ENCODE assay signal across 1 cellular context in genomic region chr16:85575910-85576309, GRCh38.
TF ChIP-seq lines count a peak whose summit lies in the region.

No MANE protein-coding gene starts in this region.

TF ChIP-seq in SK-N-SH treated with all-trans-retinoic acid at 6 μM for 48 hours, 23 proteins besides CTCF, POLR2A, EP300 and RAD21 (continued from another document):
- TF ChIP-seq POU6F1 (CRISPR knock-in tag; IDR thresholded peaks at IDR 0.05; ENCODE audit: borderline replicate concordance, low read depth) (no peak), OSR1 (CRISPR knock-in tag; IDR thresholded peaks at IDR 0.05) (no peak), ISL1 (CRISPR knock-in tag; IDR thresholded peaks at IDR 0.05) (no peak), PPARA (CRISPR knock-in tag; IDR thresholded peaks at IDR 0.05; ENCODE audit: borderline replicate concordance) (no peak), RARB (CRISPR knock-in tag; IDR thresholded peaks at IDR 0.05) (no peak), ZC3H10 (CRISPR knock-in tag; IDR thresholded peaks at IDR 0.05) (no peak), TOX (CRISPR knock-in tag; IDR thresholded peaks at IDR 0.05; ENCODE audit: borderline replicate concordance) (no peak), ZFP30 (CRISPR knock-in tag; IDR thresholded peaks at IDR 0.05) (no peak), GLIS3 (CRISPR knock-in tag; IDR thresholded peaks at IDR 0.05) (no peak), CREB5 (CRISPR knock-in tag; IDR thresholded peaks at IDR 0.05; ENCODE audit: low read depth) (no peak), CSDC2 (CRISPR knock-in tag; IDR thresholded peaks at IDR 0.05) (no peak)
